1 cellular context compared by ENCODE assay signal in genomic region chr11:118435893-118436624, GRCh38.
A peak's percentile ranks its signal among the peaks of the same experiment; 100 is the strongest.
TF ChIP-seq lines count a peak whose summit lies in the region.

Gene KMT2A, plus strand, starts transcription at chr11:118436492. Its CDS starts 21 bp downstream, at chr11:118436513.

TF ChIP-seq in K562, 482 proteins besides CTCF, POLR2A, EP300 and RAD21 (continued from another document and continues in another):
- TF ChIP-seq E2F5 (CRISPR knock-in tag; IDR thresholded peaks at IDR 0.05), result 0 out of 2 replicates have a peak, but pooled peaks have one; percentile 46
- TF ChIP-seq MYNN (IDR thresholded peaks at IDR 0.05), result no peak
- no peak for TF ChIP-seq MYNN (CRISPR knock-in tag; IDR thresholded peaks at IDR 0.05)
- TF ChIP-seq POLR2H (tag; IDR thresholded peaks at IDR 0.05; ENCODE audit: low read depth), result 0 out of 2 replicates have a peak, but pooled peaks have one; percentile 36
- TF ChIP-seq HNRNPLL (IDR thresholded peaks at IDR 0.05; ENCODE audit: low read depth, low read length, poor library complexity, severe bottlenecking), result peak; percentile 58
- no peak; the same call in 1 of the 2 replicates for TF ChIP-seq ZNF165 (CRISPR knock-in tag; IDR thresholded peaks at IDR 0.05; ENCODE audit: borderline replicate concordance)
- TF ChIP-seq TRIM28 (IDR thresholded peaks at IDR 0.05), result peak; percentile 25; the same call in 1 of the 2 replicates
- TF ChIP-seq TCF7 (IDR thresholded peaks at IDR 0.05; ENCODE audit: borderline replicate concordance), result peak; percentile 56; the same call in 1 of the 2 replicates
- TF ChIP-seq ZNF512 (tag; IDR thresholded peaks at IDR 0.05), result no peak
- no peak for TF ChIP-seq RBM34 (IDR thresholded peaks at IDR 0.05; ENCODE audit: borderline replicate concordance, insufficient read depth, low read length)
- peak in 1 of 3 experiments; percentile 76; a peak in 2 of 6 replicates for TF ChIP-seq ZBTB11 (CRISPR knock-in tag; IDR thresholded peaks at IDR 0.05)
- TF ChIP-seq CHD1 (IDR thresholded peaks at IDR 0.05; ENCODE audit: low read length), result no peak
- TF ChIP-seq CEBPB (tag; IDR thresholded peaks at IDR 0.05), result no peak
- TF ChIP-seq GTF2A2 (tag; IDR thresholded peaks at IDR 0.05), result peak; percentile 86
- no peak for TF ChIP-seq MITF (IDR thresholded peaks at IDR 0.05)
- TF ChIP-seq NR3C1 (CRISPR knock-in tag; IDR thresholded peaks at IDR 0.05), result no peak
- TF ChIP-seq MEF2D (tag; conservative IDR thresholded peaks at IDR 0.05; ENCODE audit: low read depth), result no peak
- no peak for TF ChIP-seq HSF4 (CRISPR knock-in tag; IDR thresholded peaks at IDR 0.05; ENCODE audit: borderline replicate concordance)
- peak; percentile 100 for TF ChIP-seq CBFA2T3 (IDR thresholded peaks at IDR 0.05)
- TF ChIP-seq RBM22 (IDR thresholded peaks at IDR 0.05; ENCODE audit: low read depth, low read length, poor library complexity, severe bottlenecking), result peak; percentile 73
- TF ChIP-seq RUNX1 (IDR thresholded peaks at IDR 0.05; ENCODE audit: low read depth), result no peak
- 0 out of 4 replicates have a peak, but pooled peaks have one; percentile 31 to 40 for TF ChIP-seq NRF1 (conservative IDR thresholded peaks at IDR 0.05 in 1 of 2, IDR thresholded peaks at IDR 0.05 in 1 of 2)
- TF ChIP-seq ZNF75A (CRISPR knock-in tag; IDR thresholded peaks at IDR 0.05), result no peak
- no peak for TF ChIP-seq ZNF239 (CRISPR knock-in tag; IDR thresholded peaks at IDR 0.05)
- TF ChIP-seq CBFB (CRISPR knock-in tag; IDR thresholded peaks at IDR 0.05), result no peak
- TF ChIP-seq GABPB2 (CRISPR knock-in tag; conservative IDR thresholded peaks at IDR 0.05), result no peak
- no peak for TF ChIP-seq MAFF (IDR thresholded peaks at IDR 0.05; ENCODE audit: low read length)
- no peak for TF ChIP-seq CHCHD3 (CRISPR knock-in tag; IDR thresholded peaks at IDR 0.05)
- TF ChIP-seq BRCA1 (IDR thresholded peaks at IDR 0.05), result no peak
- peak; percentile 48; the same call in 1 of the 2 replicates for TF ChIP-seq BRCA1 (CRISPR knock-in tag; IDR thresholded peaks at IDR 0.05)
- TF ChIP-seq TAF1 (IDR thresholded peaks at IDR 0.05; ENCODE audit: control insufficient read depth, extremely low read depth, insufficient read depth, low read length, severe bottlenecking), result peak; percentile 56
- no peak for TF ChIP-seq EZH2 (IDR thresholded peaks at IDR 0.05; ENCODE audit: borderline replicate concordance, low read depth, low read length)
- peak; percentile 99 for TF ChIP-seq KLF13 (tag; IDR thresholded peaks at IDR 0.05; ENCODE audit: borderline replicate concordance, low read depth)
- no peak; the same call in 1 of the 2 replicates for TF ChIP-seq TFE3 (CRISPR knock-in tag; IDR thresholded peaks at IDR 0.05)
- peak in 1 of 2 experiments; percentile 50; a peak in 1 of 4 replicates for TF ChIP-seq ARNT (IDR thresholded peaks at IDR 0.05)
- TF ChIP-seq MYC (IDR thresholded peaks at IDR 0.05; ENCODE audit: low read depth, low read length), result peak; percentile 71
- TF ChIP-seq MYC (CRISPR knock-in tag; IDR thresholded peaks at IDR 0.05; ENCODE audit: borderline replicate concordance, low read depth), result no peak
- TF ChIP-seq MEIS2 (IDR thresholded peaks at IDR 0.05; ENCODE audit: partially characterized antibody), result no peak
- TF ChIP-seq ZNF57 (CRISPR knock-in tag; IDR thresholded peaks at IDR 0.05), result no peak
- no peak for TF ChIP-seq ZNF764 (CRISPR knock-in tag; IDR thresholded peaks at IDR 0.05; ENCODE audit: low read depth)
- no peak for TF ChIP-seq ZBTB43 (CRISPR knock-in tag; IDR thresholded peaks at IDR 0.05)
- TF ChIP-seq MCM2 (IDR thresholded peaks at IDR 0.05; ENCODE audit: low read depth), result no peak
- no peak for TF ChIP-seq SMARCB1 (IDR thresholded peaks at IDR 0.05; ENCODE audit: insufficient read length, low read depth)
- no peak for TF ChIP-seq SRSF1 (IDR thresholded peaks at IDR 0.05; ENCODE audit: low read depth, low read length)
- no peak for TF ChIP-seq MEF2A (IDR thresholded peaks at IDR 0.05; ENCODE audit: control insufficient read depth, low read depth, low read length)
- peak; percentile 57; the same call in 1 of the 2 replicates for TF ChIP-seq ZBTB7A (IDR thresholded peaks at IDR 0.05; ENCODE audit: borderline replicate concordance, control insufficient read depth, low read depth, low read length)
- no peak for TF ChIP-seq HOXB6 (CRISPR knock-in tag; IDR thresholded peaks at IDR 0.05; ENCODE audit: borderline replicate concordance)
- peak; percentile 97 for TF ChIP-seq CXXC5 (CRISPR knock-in tag; IDR thresholded peaks at IDR 0.05)
- no peak for TF ChIP-seq TRIM25 (IDR thresholded peaks at IDR 0.05; ENCODE audit: borderline replicate concordance)
- TF ChIP-seq PBX2 (CRISPR knock-in tag; IDR thresholded peaks at IDR 0.05; ENCODE audit: low read depth), result no peak
- TF ChIP-seq PBX2 (tag; conservative IDR thresholded peaks at IDR 0.05; ENCODE audit: low read depth), result no peak
- TF ChIP-seq TBL1XR1 (IDR thresholded peaks at IDR 0.05; ENCODE audit: low read length in 2 of 2), result peak in 1 of 2 experiments; percentile 99; a peak in 2 of 4 replicates
- TF ChIP-seq ZNF398 (CRISPR knock-in tag; IDR thresholded peaks at IDR 0.05), result no peak
- no peak for TF ChIP-seq U2AF2 (optimal IDR thresholded peaks at IDR 0.05; ENCODE audit: low read depth, low read length)
- TF ChIP-seq ZNF347 (CRISPR knock-in tag; IDR thresholded peaks at IDR 0.05; ENCODE audit: low read depth), result no peak
